In the genomic region with DNA sequence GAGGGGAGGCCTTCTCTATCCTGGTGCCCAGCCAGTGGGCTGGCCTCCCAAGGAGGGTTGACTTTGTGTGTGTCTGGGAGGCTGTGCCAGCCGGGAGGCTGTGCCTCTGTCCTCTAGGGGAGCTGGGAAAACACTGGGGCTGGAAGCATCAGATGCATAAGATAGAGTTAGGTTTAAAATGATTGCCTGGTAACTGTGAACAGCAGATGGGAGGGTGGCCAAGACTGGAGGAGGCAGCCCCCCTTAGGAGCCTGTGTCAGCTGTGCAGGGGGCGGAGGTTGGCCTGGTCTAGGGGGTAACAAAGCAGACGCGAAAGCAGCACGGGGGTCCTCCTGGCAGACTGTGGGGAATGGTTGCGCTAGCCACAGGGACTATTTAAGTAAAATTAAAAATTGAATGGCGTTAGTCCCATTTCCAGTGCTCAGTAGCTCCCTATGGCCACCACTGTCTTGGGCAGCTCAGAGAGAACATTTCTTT, we compare ENCODE assay signal across 8 cellular contexts. TPM values are rescaled to one million over a fixed set of nuclear protein-coding genes. Genes with fewer than 3 reads are reported as not detected.
DNase-seq lines count a peak whose midpoint lies in the region; ATAC-seq and TF ChIP-seq lines count a peak whose summit lies in the region.

No MANE protein-coding gene starts in this region.

- H3K4me3 Mint-ChIP-seq in Caco-2 (ENCODE audit: unreplicated experiment) (peak overlapping the region; percentile 74), mesothelial cell of epicardium (peak overlapping the region; percentile 76)

- H3K27me3 ChIP-seq in Caco-2 (replicated peaks; ENCODE audit: control insufficient read depth, insufficient read depth, low read length): no peaks in the 10 kb centered on the region

- H3K4me1 ChIP-seq in Caco-2: no peaks in the 10 kb centered on the region

- H3K9me3 ChIP-seq in Caco-2: no peaks in the 10 kb centered on the region

- ATAC-seq in HG03159 (IDR thresholded peaks at IDR 0.05; ENCODE audit: unreplicated experiment): no peak
- no peak for ATAC-seq in HG03439 (IDR thresholded peaks at IDR 0.05; ENCODE audit: unreplicated experiment)

- no peaks in the 10 kb centered on the region; the same call in 1 of the 2 replicates for H3K36me3 ChIP-seq in Caco-2 (ENCODE audit: control insufficient read depth, insufficient read depth, low read length)

- POLR2A ChIA-PET in Caco-2 (lab: Charles Lee): no interaction called here

- H3K27me3 Mint-ChIP-seq in Caco-2 (ENCODE audit: insufficient read depth, unreplicated experiment) (no peaks in the 10 kb centered on the region), mesothelial cell of epicardium (ENCODE audit: low read depth) (no peaks in the 10 kb centered on the region)

- no peak for DNase-seq in Caco-2
- DNase-seq in M059J (ENCODE audit: low read depth): peak; percentile 7
- DNase-seq in cardiac fibroblast (ENCODE audit: low read depth in 2 of 2): peak; percentile 23 to 26
- DNase-seq in mesothelial cell of epicardium (ENCODE audit: low spot score in 2 of 2, unreplicated experiment in 2 of 2): no peak
- no peak for DNase-seq in NCI-H2107 treated with DMSO at 0.1 percent for 48 hours (lab: John Stamatoyannopoulos, UW; ENCODE audit: unreplicated experiment)
- no peak for DNase-seq in NCI-H2029 treated with DMSO at 0.1 percent for 48 hours (lab: John Stamatoyannopoulos, UW)

- peak overlapping the region; percentile 64 for H3K4me3 ChIP-seq in Caco-2 (ENCODE audit: low read depth, low read length)
- H3K4me3 ChIP-seq in cardiac fibroblast (replicated peaks in 1 of 2; ENCODE audit: low read depth in 2 of 2, low read length in 2 of 2): peak overlapping the region; percentile 79 to 89

- intact Hi-C loops in Caco-2 (cut with micrococcal nuclease; ENCODE audit: unreplicated experiment): no loop called here

- TF ChIP-seq CTCF in Caco-2 (IDR thresholded peaks at IDR 0.05; ENCODE audit: insufficient read depth in 1 of 2, low read depth in 1 of 2, low read length in 1 of 2, severe bottlenecking in 1 of 2, unreplicated experiment in 1 of 2): no peak
- no peak for TF ChIP-seq CTCF in cardiac fibroblast (IDR thresholded peaks at IDR 0.05; ENCODE audit: low read depth, low read length)
- TF ChIP-seq CTCF in mesothelial cell of epicardium (IDR thresholded peaks at IDR 0.05; ENCODE audit: unreplicated experiment): no peak

- H3K27ac Mint-ChIP-seq in Caco-2 (ENCODE audit: unreplicated experiment) (peak overlapping the region; percentile 63), mesothelial cell of epicardium (peak overlapping the region; percentile 83)

- H3K36me3 Mint-ChIP-seq in Caco-2 (ENCODE audit: insufficient read depth, unreplicated experiment) (peaks cover 68% of the 10 kb centered on the region), mesothelial cell of epicardium (peaks cover 25% of the 10 kb centered on the region)

- H3K4me1 Mint-ChIP-seq in Caco-2 (ENCODE audit: low read depth, unreplicated experiment) (no peaks in the 10 kb centered on the region), mesothelial cell of epicardium (peaks cover 8% of the 10 kb centered on the region)

- CTCF ChIA-PET in Caco-2 (lab: Charles Lee): no interaction called here

- H3K9me3 Mint-ChIP-seq in Caco-2 (ENCODE audit: unreplicated experiment) (peaks cover 8% of the 10 kb centered on the region), mesothelial cell of epicardium (peaks cover 7% of the 10 kb centered on the region)

- BruUV-seq in Caco-2 (replicated peaks; lab: Mats Ljungman, UMichigan): no TSS peak

RNA-seq across cellular contexts. Expression of gene ING5, which starts 1.3 kb away (rescaled TPM):
- 28.6 and 32.2 TPM in 2 replicates for total RNA-seq in Caco-2 (2022)
- 9.2 and 11.0 TPM in 2 replicates for total RNA-seq in M059J (2014; rRNA removed; shearing (Covaris generic))
- 50.8 to 56.9 TPM (median 51.8 TPM) in 3 replicates for total RNA-seq in mesothelial cell of epicardium

RNA-seq across cellular contexts. Expression of gene DTYMK, which starts 16.6 kb away (rescaled TPM):
- total RNA-seq in Caco-2 (2022) (65.1 and 68.4 TPM in 2 replicates), mesothelial cell of epicardium (32.1 to 36.5 TPM (median 35.0 TPM) in 3 replicates)
- total RNA-seq in M059J (2014; rRNA removed; shearing (Covaris generic)): 40.6 and 49.3 TPM in 2 replicates

RNA-seq across cellular contexts. Expression of gene D2HGDH, which starts 31.3 kb away (rescaled TPM):
- total RNA-seq in Caco-2 (2022) (35.4 and 41.3 TPM in 2 replicates), mesothelial cell of epicardium (55.5 to 60.3 TPM (median 56.6 TPM) in 3 replicates)
- 3.5 and 6.1 TPM in 2 replicates for total RNA-seq in M059J (2014; rRNA removed; shearing (Covaris generic))

Comparison
In these comparisons a context has a peak if more than half of its experiments do, and no peak if none do; other contexts are left out.
1. DNase-seq: peak in M059J (single experiment) and cardiac fibroblast (2 of 2); none in Caco-2 (0 of 2), mesothelial cell of epicardium (0 of 2), NCI-H2107 treated with DMSO at 0.1 percent for 48 hours (single experiment) and NCI-H2029 treated with DMSO at 0.1 percent for 48 hours (single experiment).